In genomic region chr1:96782861-96783260, GRCh38 we compare ENCODE assay signal across 13 cellular contexts.
"Had no signal": no experiment of that assay in that cellular context is flagged by ENCODE, and none has a peak within 500 bp of the region (broad histone marks: within the 10 kb centered on the region; RNA-seq: fewer than 3 reads in every experiment).

No MANE protein-coding gene starts in this region.

- H3K27ac Mint-ChIP-seq: activated naive CD8-positive, alpha-beta T cell; dendritic cell treated with granulocyte-macrophage colony-stimulating factor and Interleukin-4, amounts not matched to agents 40 ng/mL and 50 ng/mL, for 4 days had no signal

- H3K4me1 Mint-ChIP-seq: stimulated activated naive CD8-positive, alpha-beta T cell treated with anti-CD3 and anti-CD28 coated beads, Interleukin-15, amount 100 ng/mL, for 72 hours had no signal

- H3K27ac ChIP-seq: gastrocnemius medialis, heart right ventricle, left lung, sigmoid colon had no signal

- H3K4me3 ChIP-seq: gastrocnemius medialis, heart right ventricle, left lung, sigmoid colon had no signal

- H3K9me3 ChIP-seq: gastrocnemius medialis, heart right ventricle, left lung, sigmoid colon had no signal

- H3K4me3 Mint-ChIP-seq: activated naive CD8-positive, alpha-beta T cell; dendritic cell treated with granulocyte-macrophage colony-stimulating factor and Interleukin-4, amounts not matched to agents 40 ng/mL and 50 ng/mL, for 4 days; stimulated activated naive CD8-positive, alpha-beta T cell treated with anti-CD3 and anti-CD28 coated beads, Interleukin-15, amount 100 ng/mL, for 72 hours had no signal

- H3K27me3 Mint-ChIP-seq: activated naive CD8-positive, alpha-beta T cell; dendritic cell treated with granulocyte-macrophage colony-stimulating factor and Interleukin-4, amounts not matched to agents 40 ng/mL and 50 ng/mL, for 4 days; stimulated activated naive CD8-positive, alpha-beta T cell treated with anti-CD3 and anti-CD28 coated beads, Interleukin-15, amount 100 ng/mL, for 72 hours had no signal

- H3K4me1 ChIP-seq: gastrocnemius medialis, heart right ventricle, left lung had no signal

- DNase-seq: anterior cingulate cortex; caudate nucleus; gastrocnemius medialis; heart right ventricle; islet precursor cell; left lung; mesenchymal stem cell; sigmoid colon; stimulated activated CD4-positive, alpha-beta T cell treated with anti-CD3 and anti-CD28 coated beads, Interleukin-2, amount 100 ng/mL, for 48 hours; stimulated activated naive CD8-positive, alpha-beta T cell treated with anti-CD3 and anti-CD28 coated beads, Interleukin-15, amount 100 ng/mL, for 72 hours had no signal

- H3K9me3 Mint-ChIP-seq: dendritic cell treated with granulocyte-macrophage colony-stimulating factor and Interleukin-4, amounts not matched to agents 40 ng/mL and 50 ng/mL, for 4 days; stimulated activated naive CD8-positive, alpha-beta T cell treated with anti-CD3 and anti-CD28 coated beads, Interleukin-15, amount 100 ng/mL, for 72 hours had no signal

- H3K27me3 ChIP-seq: gastrocnemius medialis, heart right ventricle, left lung, sigmoid colon had no signal

- ATAC-seq: activated CD4-positive, CD25-positive, alpha-beta regulatory T cell treated with anti-CD3 and anti-CD28 coated beads, Interleukin-2, amount 50 U/mL, for 24 hours; gastrocnemius medialis; heart right ventricle; left lung; stimulated activated naive CD8-positive, alpha-beta T cell treated with anti-CD3 and anti-CD28 coated beads, Interleukin-15, amount 100 ng/mL, for 72 hours had no signal
